In genomic region chr15:42137461-42138261, GRCh38 we compare ENCODE assay signal across 8 cellular contexts. TPM values are rescaled to one million over a fixed set of nuclear protein-coding genes. Genes with fewer than 3 reads are reported as not detected.
DNase-seq lines count a peak whose midpoint lies in the region; ATAC-seq, FAIRE-seq and TF ChIP-seq lines count a peak whose summit lies in the region.

No MANE protein-coding gene starts in this region.

- TF ChIP-seq POLR2A in upper lobe of left lung (IDR thresholded peaks at IDR 0.05) (no peak), GM12891 (IDR thresholded peaks at IDR 0.05; ENCODE audit: low read depth, low read length) (no peak)

- peaks cover 5% of the 10 kb centered on the region for H3K4me1 Mint-ChIP-seq in MCF 10A (ENCODE audit: insufficient read depth, unreplicated experiment)

- WGBS in upper lobe of left lung, 2 donors, result 52 to 55% methylated on average over 11 of the region's 11 CpGs

- no peaks in the 10 kb centered on the region for H3K9me3 ChIP-seq in upper lobe of left lung

- no peak overlapping the region for H3K4me3 ChIP-seq in upper lobe of left lung

- intact Hi-C loops in MCF 10A (cut with micrococcal nuclease), result loop anchor here (1.0 kb wide), 1 partner anchor 53 kb away; no protein-coding TSS in a partner anchor

- no peak for FAIRE-seq in GM12891 (lab: Jason Lieb, UNC)

- H3K27ac Mint-ChIP-seq in MCF 10A (ENCODE audit: low read depth, unreplicated experiment), result no peak overlapping the region

- H3K27me3 Mint-ChIP-seq in MCF 10A (ENCODE audit: insufficient read depth, unreplicated experiment), result peaks cover 20% of the 10 kb centered on the region

- H3K27me3 ChIP-seq in upper lobe of left lung, result no peaks in the 10 kb centered on the region

- TF ChIP-seq CTCF in GM13976 (IDR thresholded peaks at IDR 0.05; ENCODE audit: borderline replicate concordance, control extremely low read depth, extremely low read depth, insufficient read depth, missing control alignments) (peak; percentile 71), MCF 10A (IDR thresholded peaks at IDR 0.05; ENCODE audit: unreplicated experiment) (peak; percentile 66), upper lobe of left lung (IDR thresholded peaks at IDR 0.05) (peak in 4 of 6 experiments; percentile 39 to 48 (median 44))

- H3K4me1 ChIP-seq in upper lobe of left lung, result no peaks in the 10 kb centered on the region

- H3K4me3 Mint-ChIP-seq in MCF 10A (ENCODE audit: unreplicated experiment), result no peak overlapping the region

- BruUV-seq in MCF 10A (replicated peaks; lab: Mats Ljungman, UMichigan), result no TSS peak

- H3K27ac ChIP-seq in upper lobe of left lung, result no peak overlapping the region

- no peak for TF ChIP-seq EP300 in upper lobe of left lung (IDR thresholded peaks at IDR 0.05)

- CTCF ChIA-PET in MCF 10A (lab: Yijun Ruan, JAX), result interaction anchor here (0.5 to 8.4 kb wide), 30 partner anchors 8 to 650 kb away, joined by 3 to 127 read pairs (median 4); partner anchors contain the start of genes MAPKBP1, PLA2G4D and PLA2G4F

- peak in 1 of 2 donors; percentile 35 for ATAC-seq in upper lobe of left lung (ENCODE audit: low FRiP score in 2 of 2)

- peaks cover 0 to 3% (median 0%) of the 10 kb centered on the region in 4 donors for H3K36me3 ChIP-seq in upper lobe of left lung

- in situ Hi-C loops in GM13976 (cut with MboI; ENCODE audit: low sequenced_read_pairs, unreplicated experiment), result loop anchor here (10.0 kb wide), 1 partner anchor 143 kb away; no protein-coding TSS in a partner anchor

- H3K9me3 Mint-ChIP-seq in MCF 10A (ENCODE audit: unreplicated experiment), result no peaks in the 10 kb centered on the region

- peak; percentile 49 for DNase-seq in CD1c-positive myeloid dendritic cell (ENCODE audit: extremely low spot score)
- peak; percentile 62 for DNase-seq in GM13976 (ENCODE audit: low spot score)
- peak; percentile 37 for DNase-seq in NCI-H82 treated with DMSO at 0.1 percent for 48 hours (lab: John Stamatoyannopoulos, UW; ENCODE audit: unreplicated experiment)
- DNase-seq in MCF 10A (ENCODE audit: unreplicated experiment), result peak; percentile 76
- DNase-seq in islet precursor cell, result peak; percentile 46
- no peak for DNase-seq in upper lobe of left lung
- no peak for DNase-seq in GM12891 (ENCODE audit: insufficient read length, low spot score)
- DNase-seq in activated gamma-delta T cell (lab: John Stamatoyannopoulos, UW), result no peak

- H3K36me3 Mint-ChIP-seq in MCF 10A (ENCODE audit: insufficient read depth, unreplicated experiment), result no peaks in the 10 kb centered on the region

- POLR2A ChIA-PET in MCF 10A (lab: Yijun Ruan, JAX), result interaction anchor here (0.8 to 3.1 kb wide), 8 partner anchors 14 to 80 kb away, joined by 3 to 13 read pairs (median 3); partner anchors contain the start of gene PLA2G4F

TF ChIP-seq in GM12891, 5 proteins besides CTCF, POLR2A, EP300 and RAD21:
- TF ChIP-seq POU2F2 (IDR thresholded peaks at IDR 0.05; ENCODE audit: low read depth, low read length) (no peak), PAX5 (IDR thresholded peaks at IDR 0.05; ENCODE audit: insufficient read depth, low read length, severe bottlenecking) (no peak), TAF1 (IDR thresholded peaks at IDR 0.05; ENCODE audit: low read depth, low read length) (no peak), SPI1 (IDR thresholded peaks at IDR 0.05; ENCODE audit: low read depth, low read length) (no peak), POLR2AphosphoS5 (IDR thresholded peaks at IDR 0.05; ENCODE audit: low read depth, low read length) (no peak)

RNA-seq across cellular contexts. Expression of gene PLA2G4F, which starts 18.8 kb away (rescaled TPM):
- total RNA-seq in MCF 10A (2022), result 0.30 TPM in 1 of 2 replicates, not detected in the other
- total RNA-seq in upper lobe of left lung, result 100 to 1,000 TPM in 3 of 6 donors, 10 to 100 TPM in 3; 57.8 to 162 (median 99.8) TPM
- polyA plus RNA-seq in GM12891 (2012; ENCODE audit: low read depth, missing spikeins), result 0.06 TPM

RNA-seq across cellular contexts. Expression of gene PLA2G4D, which starts 43.3 kb away (rescaled TPM):
- total RNA-seq in MCF 10A (2022), result not detected in 2 replicates
- total RNA-seq in upper lobe of left lung, result not detected
- polyA plus RNA-seq in GM12891 (2012; ENCODE audit: low read depth, missing spikeins), result not detected

Comparison
In these comparisons a context has a peak if more than half of its experiments do, and no peak if none do; other contexts are left out.
1. DNase-seq: peak in CD1c-positive myeloid dendritic cell (single experiment), GM13976 (single experiment), NCI-H82 treated with DMSO at 0.1 percent for 48 hours (single experiment), MCF 10A (single experiment) and islet precursor cell (single experiment); none in upper lobe of left lung (0 of 2), GM12891 (single experiment) and activated gamma-delta T cell (single experiment).
2. RNA of gene PLA2G4F, which starts 18.8 kb away (total RNA-seq): 57.8 to 162 TPM in upper lobe of left lung; 0.30 TPM in MCF 10A; every median in the first group is over 10 times any median in the second.
3. Peak in every context shown above with its lines, with median percentiles within 50 percentile points of each other: CTCF ChIP-seq.